7 cellular contexts compared by ENCODE assay signal in the genomic region with DNA sequence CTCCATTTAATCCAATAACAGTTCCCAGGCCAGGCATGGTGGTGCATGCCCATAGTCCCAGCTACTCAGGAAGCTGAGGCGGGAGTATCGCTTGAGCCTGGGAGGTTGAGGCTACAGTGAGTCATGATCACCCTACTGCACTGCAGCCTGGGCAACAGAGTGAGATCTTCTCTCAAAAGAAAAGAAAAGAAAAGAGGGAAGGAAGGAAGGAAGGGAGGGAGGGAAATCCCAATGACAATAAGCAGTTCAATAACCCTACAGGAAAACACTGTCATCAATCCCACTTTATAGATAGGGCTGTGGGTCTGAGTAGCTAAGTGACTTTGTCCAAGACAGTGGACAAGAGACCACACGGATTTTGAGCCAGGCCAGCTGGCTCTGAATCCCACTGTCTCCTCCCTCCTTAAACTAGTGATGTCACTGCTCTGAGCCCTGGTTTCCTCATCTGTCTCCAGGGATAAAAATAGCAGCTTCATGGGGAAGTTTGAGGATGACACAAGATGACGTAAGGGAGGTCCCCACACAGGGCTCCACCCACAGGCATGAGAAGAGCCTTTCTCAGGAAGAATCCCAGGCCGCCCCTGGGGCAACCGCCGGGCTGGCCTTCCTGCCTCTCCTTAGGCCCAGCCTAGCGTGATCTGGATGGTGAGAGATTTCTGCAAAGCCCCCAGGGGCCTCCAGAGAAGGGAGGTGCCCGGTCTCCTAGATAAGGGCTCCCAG. TPM values are rescaled to one million over a fixed set of nuclear protein-coding genes. Genes with fewer than 3 reads are reported as not detected.
DNase-seq lines count a peak whose midpoint lies in the region; ATAC-seq and TF ChIP-seq lines count a peak whose summit lies in the region.

No MANE protein-coding gene starts in this region.

- POLR2A ChIA-PET in Panc1 (lab: Charles Lee): no interaction called here

- no peaks in the 10 kb centered on the region for H3K9me3 ChIP-seq in Panc1 (ENCODE audit: control insufficient read depth, insufficient read depth, low read depth, low read length)

- no peak for TF ChIP-seq CTCF in Panc1 (IDR thresholded peaks at IDR 0.05)
- TF ChIP-seq CTCF in omental fat pad (IDR thresholded peaks at IDR 0.05): no peak
- no peak for TF ChIP-seq CTCF in progenitor cell of endocrine pancreas (IDR thresholded peaks at IDR 0.05; ENCODE audit: unreplicated experiment)

- no peak; the same call in 1 of the 2 replicates for ATAC-seq in Panc1
- peak; percentile 37 for ATAC-seq in omental fat pad (ENCODE audit: low FRiP score)
- no peak for ATAC-seq in HG03039 (IDR thresholded peaks at IDR 0.05; ENCODE audit: unreplicated experiment)

- CTCF ChIA-PET in Panc1 (lab: Charles Lee): no interaction called here

- peak overlapping the region; percentile 62; the same call in 1 of the 2 replicates for H3K27ac ChIP-seq in Panc1 (ENCODE audit: low read length)
- peak overlapping the region; percentile 100 for H3K27ac ChIP-seq in epithelial cell of prostate

- H3K27me3 Mint-ChIP-seq in progenitor cell of endocrine pancreas: peaks cover 10% of the 10 kb centered on the region

- H3K4me3 Mint-ChIP-seq in progenitor cell of endocrine pancreas (ENCODE audit: low read depth): no peak overlapping the region

- no peaks in the 10 kb centered on the region for H3K9me3 Mint-ChIP-seq in progenitor cell of endocrine pancreas (ENCODE audit: low read depth)

- H3K4me3 ChIP-seq in Panc1 (ENCODE audit: low read depth in 2 of 2, low read length in 2 of 2): no peak overlapping the region

- no peak overlapping the region for H3K27ac Mint-ChIP-seq in progenitor cell of endocrine pancreas

- no peaks in the 10 kb centered on the region for H3K36me3 Mint-ChIP-seq in progenitor cell of endocrine pancreas (ENCODE audit: insufficient read depth)

- peak; percentile 83 for DNase-seq in H4 (ENCODE audit: low spot score)
- no peak for DNase-seq in Panc1 (ENCODE audit: low read depth, low spot score)
- no peak for DNase-seq in epithelial cell of prostate (ENCODE audit: low read depth, low spot score)
- DNase-seq in omental fat pad (ENCODE audit: low spot score): no peak
- no peak for DNase-seq in progenitor cell of endocrine pancreas (ENCODE audit: low spot score, unreplicated experiment)
- no peak for DNase-seq in activated CD4-positive, alpha-beta T cell treated with anti-CD3 and anti-CD28 coated beads for 48 hours

- H3K4me1 ChIP-seq in Panc1 (ENCODE audit: control insufficient read depth, insufficient read depth, low read length): peaks cover 8% of the 10 kb centered on the region; the same call in 1 of the 2 replicates

- in situ Hi-C loops in Panc1 (cut with HindIII; ENCODE audit: low pct_unique_long_range_greater_than_20kb, low sequenced_read_pairs): no loop called here

- no peaks in the 10 kb centered on the region for H3K36me3 ChIP-seq in Panc1 (ENCODE audit: control insufficient read depth, insufficient read depth, low read length)

- H3K4me1 Mint-ChIP-seq in progenitor cell of endocrine pancreas (ENCODE audit: low read depth): peaks cover 24% of the 10 kb centered on the region

- intact Hi-C loops in Panc1 (cut with micrococcal nuclease; ENCODE audit: unreplicated experiment): no loop called here

- BruUV-seq in Panc1 (replicated peaks; lab: Mats Ljungman, UMichigan): no TSS peak

- H3K27me3 ChIP-seq in Panc1 (ENCODE audit: control insufficient read depth, insufficient read depth, low read length): no peaks in the 10 kb centered on the region

RNA-seq across cellular contexts. Expression of gene TRIB3, which starts 7.2 kb away (rescaled TPM):
- total RNA-seq in H4 (2014; rRNA removed; shearing (Covaris generic)): 69.2 and 99.3 TPM in 2 replicates
- 35.6 TPM for total RNA-seq in Panc1 (2021; ENCODE audit: unreplicated experiment)
- polyA plus RNA-seq in Panc1 (2012; ENCODE audit: insufficient read length): 41.6 TPM
- total RNA-seq in omental fat pad: 10 to 100 TPM in 1 of 4 donors, 1 to 10 TPM in 3; 5.5 to 10.6 (median 6.2) TPM
- total RNA-seq in progenitor cell of endocrine pancreas: 5.2 and 7.8 TPM in 2 replicates

RNA-seq across cellular contexts. Expression of gene NRSN2, which starts 26.4 kb away (rescaled TPM):
- 69.6 and 72.8 TPM in 2 replicates for total RNA-seq in H4 (2014; rRNA removed; shearing (Covaris generic))
- total RNA-seq in Panc1 (2021; ENCODE audit: unreplicated experiment) (44.9 TPM), omental fat pad (10 to 100 TPM; 12.6 to 19.1 (median 15.8) TPM), progenitor cell of endocrine pancreas (28.9 and 33.0 TPM in 2 replicates)
- 74.8 TPM for polyA plus RNA-seq in Panc1 (2012; ENCODE audit: insufficient read length)

RNA-seq across cellular contexts. Expression of gene RBCK1, which starts 34.8 kb away (rescaled TPM):
- 91.7 and 95.5 TPM in 2 replicates for total RNA-seq in H4 (2014; rRNA removed; shearing (Covaris generic))
- 97.1 TPM for total RNA-seq in Panc1 (2021; ENCODE audit: unreplicated experiment)
- 109 TPM for polyA plus RNA-seq in Panc1 (2012; ENCODE audit: insufficient read length)
- total RNA-seq in omental fat pad: 10 to 100 TPM; 49.9 to 88.1 (median 52.9) TPM
- 92.7 and 108 TPM in 2 replicates for total RNA-seq in progenitor cell of endocrine pancreas

RNA-seq across cellular contexts. Expression of gene SOX12, which starts 48.0 kb away (rescaled TPM):
- total RNA-seq in H4 (2014; rRNA removed; shearing (Covaris generic)): 1.9 and 2.2 TPM in 2 replicates
- total RNA-seq in Panc1 (2021; ENCODE audit: unreplicated experiment) (48.6 TPM), omental fat pad (1 to 10 TPM; 2.0 to 3.3 (median 2.5) TPM), progenitor cell of endocrine pancreas (54.8 and 59.0 TPM in 2 replicates)
- polyA plus RNA-seq in Panc1 (2012; ENCODE audit: insufficient read length): 52.3 TPM
